Comparison of ENCODE assay signal across 9 cellular contexts in the genomic region with DNA sequence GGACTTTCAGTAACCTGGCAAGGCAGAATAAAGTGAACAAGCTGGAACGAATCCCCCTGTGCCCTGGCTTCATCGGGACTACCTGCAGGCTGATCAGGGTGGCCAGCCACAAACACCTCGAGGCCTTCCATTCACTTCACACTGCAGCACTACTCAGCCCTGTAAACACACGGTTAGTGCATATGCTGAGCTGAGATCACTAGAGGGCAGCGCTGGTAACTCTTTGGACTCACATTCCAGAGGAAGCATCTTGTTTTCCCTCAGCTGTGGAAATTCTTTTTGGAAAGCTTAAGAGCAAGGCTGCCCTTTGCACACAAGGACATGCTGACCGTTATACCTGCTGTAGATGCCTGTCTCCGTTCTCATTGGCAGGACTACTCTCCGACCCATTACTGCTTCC. TPM values are rescaled to one million over a fixed set of nuclear protein-coding genes. Genes with fewer than 3 reads are reported as not detected.
DNase-seq lines count a peak whose midpoint lies in the region; ATAC-seq, FAIRE-seq and TF ChIP-seq lines count a peak whose summit lies in the region.
"Had no signal": no experiment of that assay in that cellular context is flagged by ENCODE, and none has a peak within 500 bp of the region (broad histone marks: within the 10 kb centered on the region; RNA-seq: fewer than 3 reads in every experiment).

No MANE protein-coding gene starts in this region.

- no peaks in the 10 kb centered on the region for H3K9me3 ChIP-seq in gastrocnemius medialis
- H3K9me3 ChIP-seq: thoracic aorta had no signal

- TF ChIP-seq POLR2A in GM12891 (IDR thresholded peaks at IDR 0.05; ENCODE audit: low read depth, low read length) = no peak
- TF ChIP-seq POLR2A in gastrocnemius medialis (IDR thresholded peaks at IDR 0.05) = no peak

- DNase-seq in AG08396 (ENCODE audit: low spot score) (peak; percentile 71), GM12891 (ENCODE audit: insufficient read length, low spot score) (no peak), NCI-H526 (lab: John Stamatoyannopoulos, UW) (peak; percentile 24 to 56), bronchial epithelial cell (ENCODE audit: low read depth) (peak; percentile 47), myocyte (ENCODE audit: low read depth) (peak; percentile 76), gastrocnemius medialis (no peak)

- intact Hi-C loops in gastrocnemius medialis (cut with DNase I; ENCODE audit: low total_unique reads) = no loop called here

- H3K4me3 ChIP-seq in bronchial epithelial cell (ENCODE audit: low read depth, low read length) = no peak overlapping the region
- H3K4me3 ChIP-seq in gastrocnemius medialis = no peak overlapping the region
- H3K4me3 ChIP-seq: thoracic aorta had no signal

- H3K27me3 ChIP-seq in bronchial epithelial cell (ENCODE audit: control insufficient read depth, insufficient read depth, low read length) (no peaks in the 10 kb centered on the region), gastrocnemius medialis (no peaks in the 10 kb centered on the region)

- H3K36me3 ChIP-seq in bronchial epithelial cell (ENCODE audit: control insufficient read depth, insufficient read depth, low read length) (peaks cover 25% of the 10 kb centered on the region), gastrocnemius medialis (peaks cover 0 to 76% of the 10 kb centered on the region in 2 donors)

- H3K27ac ChIP-seq in gastrocnemius medialis = peak overlapping the region in 1 of 4 donors; percentile 1
- H3K27ac ChIP-seq: thoracic aorta had no signal

- in situ Hi-C loops in gastrocnemius medialis (cut with MboI; ENCODE audit: low sequenced_read_pairs in 4 of 4) = no loop called here

- peaks cover 20 to 32% of the 10 kb centered on the region in 2 donors for H3K4me1 ChIP-seq in gastrocnemius medialis

- ATAC-seq in GM18867 (IDR thresholded peaks at IDR 0.05; ENCODE audit: unreplicated experiment) (no peak), HG02763 (IDR thresholded peaks at IDR 0.05; ENCODE audit: unreplicated experiment) (no peak), gastrocnemius medialis (no peak)

- peak; percentile 62 for FAIRE-seq in GM12891 (lab: Jason Lieb, UNC)
- no peak for FAIRE-seq in bronchial epithelial cell (lab: Jason Lieb, UNC)

- TF ChIP-seq CTCF in bronchial epithelial cell (IDR thresholded peaks at IDR 0.05; ENCODE audit: insufficient read depth, low read length, severe bottlenecking) = peak; percentile 42
- TF ChIP-seq CTCF in gastrocnemius medialis (IDR thresholded peaks at IDR 0.05 in 4 of 5, conservative IDR thresholded peaks at IDR 0.05 in 1 of 5) = peak in 1 of 5 experiments; percentile 11

TF ChIP-seq in GM12891, 5 proteins besides CTCF, POLR2A, EP300 and RAD21:
- no peak for TF ChIP-seq POLR2AphosphoS5 (IDR thresholded peaks at IDR 0.05; ENCODE audit: low read depth, low read length)
- TF ChIP-seq TAF1 (IDR thresholded peaks at IDR 0.05; ENCODE audit: low read depth, low read length) = no peak
- no peak for TF ChIP-seq PAX5 (IDR thresholded peaks at IDR 0.05; ENCODE audit: insufficient read depth, low read length, severe bottlenecking)
- no peak for TF ChIP-seq POU2F2 (IDR thresholded peaks at IDR 0.05; ENCODE audit: low read depth, low read length)
- no peak for TF ChIP-seq SPI1 (IDR thresholded peaks at IDR 0.05; ENCODE audit: low read depth, low read length)

RNA-seq across cellular contexts. Expression of gene PCSK9, which starts 32.1 kb away (rescaled TPM):
- not detected for polyA plus RNA-seq in GM12891 (2012; ENCODE audit: low read depth, missing spikeins)
- total RNA-seq in bronchial epithelial cell = 5.8 and 11.3 TPM in 2 replicates
- 1.2 and 8.8 TPM in 2 replicates for total RNA-seq in myocyte
- polyA plus RNA-seq in myocyte (2012) = 1.9 TPM
- total RNA-seq in gastrocnemius medialis = under 1 TPM in 1 of 4 donors, not detected in 3; 0.07 TPM

Comparison
In these comparisons a context has a peak if more than half of its experiments do, and no peak if none do; other contexts are left out.
1. DNase-seq: peak in AG08396 (single experiment), NCI-H526 (2 of 2), bronchial epithelial cell (single experiment) and myocyte (single experiment); none in GM12891 (single experiment) and gastrocnemius medialis (0 of 2).